13 cellular contexts compared by ENCODE assay signal in the genomic region with DNA sequence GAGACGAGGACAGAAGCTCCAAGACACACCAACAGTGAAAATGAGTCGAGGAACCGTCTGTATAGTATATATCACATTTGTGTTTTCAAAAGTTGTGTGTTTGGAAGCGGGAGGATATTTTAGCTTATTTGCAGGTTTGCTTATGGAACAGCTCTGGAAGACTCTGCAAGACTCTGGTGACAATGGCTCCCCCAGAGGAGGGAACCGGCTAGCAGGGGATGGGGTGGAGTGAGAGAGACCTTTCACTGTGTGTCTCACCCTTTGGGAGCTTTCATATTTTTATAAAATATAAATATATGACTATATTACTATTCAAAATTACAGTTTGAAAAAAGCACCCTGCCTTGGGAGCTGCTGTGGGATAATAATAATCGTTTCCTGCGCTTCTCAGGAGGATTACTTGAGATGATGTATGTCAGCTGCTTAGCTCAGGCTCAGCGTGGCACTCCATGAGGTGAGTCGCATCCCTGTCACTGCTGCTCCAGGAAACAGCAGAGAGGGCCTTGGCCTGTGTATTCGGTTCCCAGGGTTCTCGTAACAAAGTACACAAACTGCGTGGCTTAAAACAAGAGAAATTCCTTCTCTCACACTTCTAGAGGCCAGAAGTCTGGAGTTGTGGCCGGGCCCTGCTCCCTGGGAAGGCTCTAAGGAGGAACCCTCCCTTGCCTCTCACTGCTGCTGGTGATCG.
DNase-seq lines count a peak whose midpoint lies in the region; ATAC-seq and TF ChIP-seq lines count a peak whose summit lies in the region.
"Had no signal": no experiment of that assay in that cellular context is flagged by ENCODE, and none has a peak within 500 bp of the region (broad histone marks: within the 10 kb centered on the region; RNA-seq: fewer than 3 reads in every experiment).

No MANE protein-coding gene starts in this region.

- peak overlapping the region; percentile 19; the same call in 1 of the 2 replicates for H4K5ac ChIP-seq in IMR-90 (ENCODE audit: low read depth, low read length)

- peak overlapping the region; percentile 53; the same call in 1 of the 2 replicates for H3K18ac ChIP-seq in IMR-90 (ENCODE audit: low read depth, low read length)

- H3K4me1 ChIP-seq in IMR-90 (ENCODE audit: control insufficient read depth, insufficient read depth, low read length) (peaks cover 17% of the 10 kb centered on the region), mammary epithelial cell (ENCODE audit: insufficient read depth, low read length) (peaks cover 38% of the 10 kb centered on the region), Karpas-422 (ENCODE audit: low read length) (peaks cover 53% of the 10 kb centered on the region)

- TF ChIP-seq CTCF in IMR-90 (conservative IDR thresholded peaks at IDR 0.05; ENCODE audit: low read depth, low read length) (0 out of 2 replicates have a peak, but pooled peaks have one; percentile 6), mammary epithelial cell (conservative IDR thresholded peaks at IDR 0.05 in 1 of 2, IDR thresholded peaks at IDR 0.05 in 1 of 2; ENCODE audit: extremely low read depth in 1 of 2, insufficient read depth in 1 of 2, low read depth in 1 of 2, low read length in 2 of 2) (peak; percentile 4 to 23)

- H4K20me1 ChIP-seq in IMR-90 (ENCODE audit: insufficient read depth, low read length) (no peaks in the 10 kb centered on the region), mammary epithelial cell (ENCODE audit: insufficient read depth, low read length) (no peaks in the 10 kb centered on the region), Karpas-422 (ENCODE audit: insufficient read depth, low read depth, low read length) (no peaks in the 10 kb centered on the region)

- H4K8ac ChIP-seq in IMR-90 (ENCODE audit: low read depth in 2 of 2, low read length in 2 of 2) = peak overlapping the region in 1 of 2 experiments; percentile 71; a peak in 2 of 4 replicates

- dilution Hi-C loops in IMR-90 (cut with HindIII; ENCODE audit: low sequenced_read_pairs, unreplicated experiment) = no loop called here
- dilution Hi-C loops in mammary epithelial cell (cut with HindIII; ENCODE audit: low sequenced_read_pairs) = no loop called here

- H3K4me3 ChIP-seq in IMR-90 (ENCODE audit: insufficient read depth, low read depth, low read length) = no peak overlapping the region
- no peak overlapping the region for H3K4me3 ChIP-seq in mammary epithelial cell (replicated peaks in 1 of 3; ENCODE audit: insufficient read depth in 1 of 3, low read depth in 2 of 3, low read length in 3 of 3)
- H3K4me3 ChIP-seq in Karpas-422 (ENCODE audit: low read length) = no peak overlapping the region
- H3K4me3 ChIP-seq: adrenal gland, psoas muscle had no signal

- peak overlapping the region; percentile 80 for H2AK9ac ChIP-seq in IMR-90 (replicated peaks; ENCODE audit: low read depth, low read length, poor library complexity)

- in situ Hi-C loops in IMR-90 (cut with MboI; ENCODE audit: low sequenced_read_pairs) (loop anchor here (25.0 kb wide), 1 partner anchor 532 kb away; no protein-coding TSS in a partner anchor), mammary epithelial cell (cut with MboI; ENCODE audit: low sequenced_read_pairs in 2 of 2) (no loop called here)

- peak overlapping the region; percentile 35 for H2BK5ac ChIP-seq in IMR-90 (ENCODE audit: low read depth, low read length, poor library complexity, severe bottlenecking)

- peak overlapping the region; percentile 75 for H3K4ac ChIP-seq in IMR-90 (ENCODE audit: low read depth, low read length)

- no peak overlapping the region for H3K56ac ChIP-seq in IMR-90 (ENCODE audit: extremely low read depth, insufficient read depth, low read length)

- DNase-seq in EH (ENCODE audit: low read depth) (peak; percentile 83), IMR-90 (peak; percentile 96), mammary epithelial cell (peak; percentile 64), mesenteric fat pad (ENCODE audit: low spot score) (peak; percentile 37), Karpas-422 (no peak), midbrain (lab: John Stamatoyannopoulos, UW) (no peak)
- DNase-seq in activated CD4-positive, alpha-beta T cell treated with anti-CD3 and anti-CD28 coated beads for 1 hour = no peak
- DNase-seq: activated CD8-positive, alpha-beta memory T cell treated with anti-CD3 and anti-CD28 coated beads, Interleukin-2, amount 50 U/mL, for 48 hours; adrenal gland; psoas muscle; stimulated activated CD4-positive, alpha-beta T cell treated with anti-CD3 and anti-CD28 coated beads, Interleukin-4, amount 100 ng/mL, for 24 hours had no signal

- peaks cover 3% of the 10 kb centered on the region; the same call in 1 of the 2 replicates for H3K27me3 ChIP-seq in IMR-90 (ENCODE audit: control insufficient read depth, insufficient read depth, low read length)
- H3K27me3 ChIP-seq in mammary epithelial cell (ENCODE audit: insufficient read depth, low read length) = no peaks in the 10 kb centered on the region
- H3K27me3 ChIP-seq in Karpas-422 (ENCODE audit: low read length) = no peaks in the 10 kb centered on the region
- H3K27me3 ChIP-seq: adrenal gland had no signal

- peak overlapping the region; percentile 72 for H2BK20ac ChIP-seq in IMR-90 (ENCODE audit: low read depth, low read length)

- H2BK120ac ChIP-seq in IMR-90 (ENCODE audit: low read depth, low read length) = peak overlapping the region; percentile 77

- CTCF ChIA-PET in IMR-90 (lab: Yijun Ruan, JAX) (interaction anchor here (1.2 kb wide), 1 partner anchor 198 kb away, joined by 3 read pairs; no protein-coding TSS in a partner anchor), mammary epithelial cell (lab: Charles Lee; ENCODE audit: low non-redundant PET) (no interaction called here)

- intact Hi-C loops in IMR-90 (cut with micrococcal nuclease) (loop anchor here (2.0 kb wide), 1 partner anchor 249 kb away; no protein-coding TSS in a partner anchor), mammary epithelial cell (cut with micrococcal nuclease) (loop anchor here (5.0 to 10.0 kb wide), 3 partner anchors 187 to 393 kb away; no protein-coding TSS in a partner anchor)

- no peaks in the 10 kb centered on the region for H3K79me2 ChIP-seq in mammary epithelial cell (ENCODE audit: insufficient read depth, low read length)
- H3K79me2 ChIP-seq in Karpas-422 (ENCODE audit: low read length) = no peaks in the 10 kb centered on the region

- ATAC-seq in IMR-90 (ENCODE audit: low read depth) (peak; percentile 25), GM19397 (IDR thresholded peaks at IDR 0.05; ENCODE audit: unreplicated experiment) (no peak)

- WGBS in IMR-90 (ENCODE audit: extremely low coverage in 2 of 2, insufficient read length in 1 of 2), 2 experiments = 63% methylated on average over 4 of the region's 14 CpGs; no CpG with 5 or more reads in 1 of the 2 experiments
- WGBS in mammary epithelial cell (ENCODE audit: low coverage, missing lambda C conversion rate) = 74% methylated on average over 13 of the region's 14 CpGs

- H3K36me3 ChIP-seq in IMR-90 (ENCODE audit: control insufficient read depth, insufficient read depth, low read length) (no peaks in the 10 kb centered on the region), mammary epithelial cell (ENCODE audit: insufficient read depth, low read length) (no peaks in the 10 kb centered on the region), Karpas-422 (ENCODE audit: insufficient read depth, low read length) (no peaks in the 10 kb centered on the region)
- H3K36me3 ChIP-seq: adrenal gland had no signal

- no peak for TF ChIP-seq RAD21 in IMR-90 (IDR thresholded peaks at IDR 0.05; ENCODE audit: low read length)

- peaks cover 10% of the 10 kb centered on the region for H3K9me1 ChIP-seq in IMR-90 (ENCODE audit: insufficient read depth, low read length)

- H3K9me2 ChIP-seq in Karpas-422 (replicated peaks; ENCODE audit: insufficient read depth, low read length) = no peaks in the 10 kb centered on the region

- peak overlapping the region; percentile 13; the same call in 1 of the 2 replicates for H3K23ac ChIP-seq in IMR-90 (ENCODE audit: low read depth, low read length)

- H3K9ac ChIP-seq in IMR-90 (ENCODE audit: low read depth, low read length) (no peak overlapping the region), mammary epithelial cell (ENCODE audit: insufficient read depth, low read length) (no peak overlapping the region), Karpas-422 (ENCODE audit: low read length) (no peak overlapping the region)
- H3K9ac ChIP-seq: KMS-11 had no signal

- no peak overlapping the region for H3K4me2 ChIP-seq in IMR-90 (ENCODE audit: low read depth, low read length)
- H3K4me2 ChIP-seq in mammary epithelial cell (ENCODE audit: insufficient read depth, low read depth, low read length) = peak overlapping the region; percentile 17
- no peak overlapping the region for H3K4me2 ChIP-seq in Karpas-422 (ENCODE audit: low read depth, low read length, poor library complexity, severe bottlenecking)
- H3K4me2 ChIP-seq: KMS-11 had no signal

- peak overlapping the region; percentile 24 for H3K14ac ChIP-seq in IMR-90 (replicated peaks; ENCODE audit: low read depth, low read length)

- POLR2A ChIA-PET in IMR-90 (lab: Charles Lee; ENCODE audit: unreplicated experiment) = interaction anchor here (0.5 kb wide), 1 partner anchor 318 kb away, joined by 5 read pairs; no protein-coding TSS in a partner anchor

- peak overlapping the region; percentile 90 for H2AK5ac ChIP-seq in IMR-90 (ENCODE audit: low read depth, low read length)

- H3K79me1 ChIP-seq in IMR-90 (ENCODE audit: low read depth in 1 of 2, low read length in 2 of 2) = no peaks in the 10 kb centered on the region

- BruUV-seq in IMR-90 (replicated peaks; lab: Mats Ljungman, UMichigan) (no TSS peak), mammary epithelial cell (replicated peaks; lab: Mats Ljungman, UMichigan) (no TSS peak)

- H4K91ac ChIP-seq in IMR-90 (ENCODE audit: insufficient read depth, low read depth, low read length) = peak overlapping the region; percentile 63

- H3K27ac ChIP-seq in IMR-90 (ENCODE audit: insufficient read depth, low read length) (peak overlapping the region; percentile 65), mammary epithelial cell (ENCODE audit: insufficient read depth, low read depth, low read length) (peak overlapping the region; percentile 69), Karpas-422 (ENCODE audit: low read length) (no peak overlapping the region)
- H3K27ac ChIP-seq: adrenal gland, KMS-11, psoas muscle had no signal

- H3K9me3 ChIP-seq in IMR-90 (ENCODE audit: control insufficient read depth, insufficient read depth, low read length) = peaks cover 6% of the 10 kb centered on the region
- no peaks in the 10 kb centered on the region for H3K9me3 ChIP-seq in mammary epithelial cell (replicated peaks; ENCODE audit: insufficient read depth, low read length)
- no peaks in the 10 kb centered on the region for H3K9me3 ChIP-seq in Karpas-422 (ENCODE audit: low read length)
- H3K9me3 ChIP-seq: adrenal gland, psoas muscle had no signal

- no peak for TF ChIP-seq POLR2A in IMR-90 (IDR thresholded peaks at IDR 0.05; ENCODE audit: low read depth, low read length)

- H2BK15ac ChIP-seq in IMR-90 (ENCODE audit: low read depth, low read length) = peak overlapping the region; percentile 44; the same call in 1 of the 3 replicates

- peak overlapping the region; percentile 81 for H2AFZ ChIP-seq in IMR-90 (replicated peaks; ENCODE audit: low read length, poor library complexity)
- H2AFZ ChIP-seq in mammary epithelial cell (ENCODE audit: low read depth, low read length) = no peak overlapping the region
- no peak overlapping the region for H2AFZ ChIP-seq in Karpas-422 (ENCODE audit: low read length)

TF ChIP-seq in IMR-90, 13 proteins besides CTCF, POLR2A, EP300 and RAD21 (continues in another document):
- TF ChIP-seq FOS (IDR thresholded peaks at IDR 0.05; ENCODE audit: low read depth, low read length) (peak; percentile 53), RFX5 (IDR thresholded peaks at IDR 0.05; ENCODE audit: low read depth, low read length) (no peak)

Comparison
In these comparisons a context has a peak if more than half of its experiments do, and no peak if none do; other contexts are left out.
1. DNase-seq: peak in EH (single experiment), IMR-90 (single experiment), mammary epithelial cell (single experiment) and mesenteric fat pad (single experiment); none in activated CD4-positive, alpha-beta T cell treated with anti-CD3 and anti-CD28 coated beads for 1 hour (single experiment), Karpas-422 (single experiment) and midbrain (single experiment).